Comparison of ENCODE assay signal across 8 cellular contexts in the genomic region with DNA sequence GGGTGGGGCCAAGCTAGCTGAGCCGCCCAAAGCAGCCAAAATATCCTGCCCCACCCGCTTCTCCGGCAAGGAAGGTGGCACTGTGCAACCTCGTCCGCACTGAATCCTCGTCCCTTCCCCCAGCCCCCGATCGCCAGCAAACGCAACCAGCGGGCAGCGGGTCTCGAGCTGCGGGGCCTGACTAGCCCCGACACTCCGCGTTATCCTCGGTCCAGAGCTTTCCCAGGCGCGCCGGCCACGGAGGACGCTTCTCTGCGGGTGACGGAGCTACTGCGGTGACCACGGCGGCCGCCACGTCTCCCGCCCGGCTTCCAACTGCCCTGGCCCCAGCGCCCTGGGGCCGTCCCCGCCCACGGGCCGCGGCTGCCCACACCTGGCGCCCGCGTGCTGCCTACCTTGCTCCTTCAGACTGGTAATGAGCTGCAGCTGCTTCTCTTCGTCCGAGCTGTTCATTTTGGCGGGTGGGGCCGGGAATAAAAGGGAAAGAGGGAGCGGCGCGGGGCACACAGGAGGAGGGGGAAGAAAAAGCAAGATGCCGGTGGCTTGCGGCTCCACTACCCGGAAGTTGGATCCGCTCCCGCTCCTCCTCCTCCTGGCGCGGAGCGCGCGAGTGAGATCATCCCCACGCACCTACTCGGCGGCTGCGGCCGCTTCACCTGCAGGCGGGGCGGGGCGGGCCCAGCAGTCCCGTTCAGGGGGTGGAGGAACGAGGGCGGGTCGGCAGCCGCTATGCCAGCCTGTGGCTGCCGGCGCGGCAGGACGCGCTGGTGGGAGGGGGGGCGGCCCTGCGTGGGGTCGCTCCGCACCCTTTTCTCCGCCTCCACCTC. TPM values are rescaled to one million over a fixed set of nuclear protein-coding genes. Genes with fewer than 3 reads are reported as not detected.
DNase-seq lines count a peak whose midpoint lies in the region; ATAC-seq and TF ChIP-seq lines count a peak whose summit lies in the region.

A gene with protein sequence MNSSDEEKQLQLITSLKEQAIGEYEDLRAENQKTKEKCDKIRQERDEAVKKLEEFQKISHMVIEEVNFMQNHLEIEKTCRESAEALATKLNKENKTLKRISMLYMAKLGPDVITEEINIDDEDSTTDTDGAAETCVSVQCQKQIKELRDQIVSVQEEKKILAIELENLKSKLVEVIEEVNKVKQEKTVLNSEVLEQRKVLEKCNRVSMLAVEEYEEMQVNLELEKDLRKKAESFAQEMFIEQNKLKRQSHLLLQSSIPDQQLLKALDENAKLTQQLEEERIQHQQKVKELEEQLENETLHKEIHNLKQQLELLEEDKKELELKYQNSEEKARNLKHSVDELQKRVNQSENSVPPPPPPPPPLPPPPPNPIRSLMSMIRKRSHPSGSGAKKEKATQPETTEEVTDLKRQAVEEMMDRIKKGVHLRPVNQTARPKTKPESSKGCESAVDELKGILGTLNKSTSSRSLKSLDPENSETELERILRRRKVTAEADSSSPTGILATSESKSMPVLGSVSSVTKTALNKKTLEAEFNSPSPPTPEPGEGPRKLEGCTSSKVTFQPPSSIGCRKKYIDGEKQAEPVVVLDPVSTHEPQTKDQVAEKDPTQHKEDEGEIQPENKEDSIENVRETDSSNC (minus strand): TSS at position 561 of the 827 bp plus-strand sequence. CDS start 108 bp downstream, at position 453.

- WGBS in body of pancreas, 2 donors = 1% methylated on average over 13 to 68 of the region's 80 CpGs
- no CpG with 5 or more reads among the region's 80 CpGs for WGBS in iPS DF 6.9 (ENCODE audit: insufficient coverage, insufficient read length)

- intact Hi-C loops in body of pancreas (cut with DNase I) = no loop called here

- TF ChIP-seq CTCF in RWPE2 (IDR thresholded peaks at IDR 0.05; ENCODE audit: poor library complexity, severe bottlenecking) (no peak), body of pancreas (IDR thresholded peaks at IDR 0.05) (peak in 1 of 7 experiments; percentile 3)

- H3K9me3 ChIP-seq in RWPE2 (ENCODE audit: severe bottlenecking) = peaks cover 5% of the 10 kb centered on the region
- H3K9me3 ChIP-seq in body of pancreas = no peaks in the 10 kb centered on the region
- no peaks in the 10 kb centered on the region for H3K9me3 ChIP-seq in iPS DF 6.9 (ENCODE audit: control insufficient read depth, insufficient read depth, low read length)

- peaks cover 18% of the 10 kb centered on the region for H3K4me1 ChIP-seq in RWPE2 (ENCODE audit: insufficient read depth, poor library complexity, severe bottlenecking)
- H3K4me1 ChIP-seq in body of pancreas = peaks cover 31% of the 10 kb centered on the region
- no peaks in the 10 kb centered on the region for H3K4me1 ChIP-seq in iPS DF 6.9 (ENCODE audit: control insufficient read depth, insufficient read depth, low read length)

- H3K36me3 ChIP-seq in RWPE2 (ENCODE audit: low read depth) (peaks cover 7% of the 10 kb centered on the region), body of pancreas (replicated peaks in 1 of 2; ENCODE audit: insufficient read depth in 1 of 2, low read depth in 2 of 2) (no peaks in the 10 kb centered on the region), iPS DF 6.9 (ENCODE audit: control insufficient read depth, insufficient read depth, low read length) (no peaks in the 10 kb centered on the region)

- peak; percentile 91 to 96 (median 95) for TF ChIP-seq POLR2A in body of pancreas (IDR thresholded peaks at IDR 0.05)

- peak within 1 kb of the TSS; percentile 77 for H3K27ac ChIP-seq in RWPE2 (ENCODE audit: poor library complexity, severe bottlenecking)
- peak within 1 kb of the TSS; percentile 96 to 99 (median 99) for H3K27ac ChIP-seq in body of pancreas
- no peak within 1 kb of the TSS for H3K27ac ChIP-seq in iPS DF 6.9 (ENCODE audit: low read length)

- ATAC-seq in GM21619 (IDR thresholded peaks at IDR 0.05; ENCODE audit: unreplicated experiment) (peak; percentile 50), RWPE2 (ENCODE audit: low read depth) (peak; percentile 86), body of pancreas (peak; percentile 96), GM18520 (IDR thresholded peaks at IDR 0.05; ENCODE audit: unreplicated experiment) (no peak)

- H3K27me3 ChIP-seq in RWPE2 (ENCODE audit: insufficient read depth, poor library complexity, severe bottlenecking) (no peaks in the 10 kb centered on the region), body of pancreas (no peaks in the 10 kb centered on the region), iPS DF 6.9 (ENCODE audit: control insufficient read depth, insufficient read depth, low read length) (no peaks in the 10 kb centered on the region)

- DNase-seq in DMS153 treated with DMSO at 0.1 percent for 48 hours (lab: John Stamatoyannopoulos, UW; ENCODE audit: unreplicated experiment) (peak; percentile 74), LoVo (ENCODE audit: low spot score) (peak; percentile 91), RWPE2 (ENCODE audit: low spot score) (peak; percentile 84), body of pancreas (peak; percentile 96 to 97 (median 96)), iPS DF 6.9 (ENCODE audit: low read depth, low spot score) (no peak), retina (peak; percentile 88)

- peak within 1 kb of the TSS; percentile 71 for H3K4me3 ChIP-seq in RWPE2 (ENCODE audit: severe bottlenecking)
- peak within 1 kb of the TSS; percentile 36 to 71 for H3K4me3 ChIP-seq in body of pancreas
- peak within 1 kb of the TSS; percentile 76 for H3K4me3 ChIP-seq in iPS DF 6.9 (ENCODE audit: low read length)

RNA-seq across cellular contexts. Expression of the gene that starts here (rescaled TPM):
- 10 to 100 TPM; 24.7 to 37.1 TPM for total RNA-seq in body of pancreas
